In genomic region chr17:65442691-65443090, GRCh38 we compare ENCODE assay signal across 34 cellular contexts.
"Had no signal": no experiment of that assay in that cellular context is flagged by ENCODE, and none has a peak within 500 bp of the region (broad histone marks: within the 10 kb centered on the region; RNA-seq: fewer than 3 reads in every experiment).

No MANE protein-coding gene starts in this region.

- H3K4me1 Mint-ChIP-seq: activated B cell treated with CpG ODN at 0.5 μM for 24 hours; activated naive CD4-positive, alpha-beta T cell treated with anti-CD3 and anti-CD28 coated beads, Interleukin-2, amount 10 ng/mL, durations not matched to agents 7 days and 5 days; activated naive CD4-positive, alpha-beta T cell treated with anti-CD3 and anti-CD28 coated beads, Interleukin-2, amount 50 U/mL, for 24 hours; activated naive CD8-positive, alpha-beta T cell treated with anti-CD3 and anti-CD28 coated beads for 36 hours had no signal

- DNase-seq: activated B cell treated with CpG ODN at 0.5 μM for 24 hours; activated CD4-positive, alpha-beta T cell treated with anti-CD3 and anti-CD28 coated beads for 4 hours; activated CD4-positive, alpha-beta T cell treated with anti-CD3 and anti-CD28 coated beads, Interleukin-2, amount 10 ng/mL, durations not matched to agents 24 days and 14 days; activated CD4-positive, alpha-beta T cell treated with anti-CD3 and anti-CD28 coated beads, Interleukin-2, amount 50 U/mL, for 1 hour; activated CD4-positive, alpha-beta T cell treated with anti-CD3 and anti-CD28 coated beads, Interleukin-2, amount 50 U/mL, for 4 hours; activated CD4-positive, CD25-positive, alpha-beta regulatory T cell treated with anti-CD3 and anti-CD28 coated beads, Interleukin-2, amount 50 U/mL, for 72 hours; activated CD8-positive, alpha-beta memory T cell treated with anti-CD3 and anti-CD28 coated beads, Interleukin-2, amount 50 U/mL, for 4 hours; activated CD8-positive, alpha-beta T cell treated with anti-CD3 and anti-CD28 coated beads for 36 hours; activated effector memory CD4-positive, alpha-beta T cell treated with Interleukin-2 at 50 U/mL for 16 hours; activated gamma-delta T cell treated with Interleukin-2 at 50 U/mL for 16 hours; activated naive CD4-positive, alpha-beta T cell treated with anti-CD3 and anti-CD28 coated beads, Interleukin-2, amount 10 ng/mL, durations not matched to agents 7 days and 5 days; activated naive CD4-positive, alpha-beta T cell treated with Interleukin-2 at 50 U/mL for 16 hours; activated naive CD8-positive, alpha-beta T cell treated with anti-CD3 and anti-CD28 coated beads for 36 hours; activated T-cell treated with anti-CD3 and anti-CD28 coated beads for 4 hours; activated T-cell treated with anti-CD3 and anti-CD28 coated beads, Interleukin-2, amount 50 U/mL, for 1 hour; adrenal gland; amniotic stem cell; aorta; body of pancreas; brain microvascular endothelial cell; central memory CD4-positive, alpha-beta T cell; SW 1271; T-helper 1 cell; T-helper 2 cell; T-helper 9 cell had no signal

- FAIRE-seq: astrocyte, colon, TTC549 had no signal

- ATAC-seq: activated CD8-positive, alpha-beta T cell treated with anti-CD3 and anti-CD28 coated beads for 36 hours; body of pancreas had no signal

- H3K9me3 Mint-ChIP-seq: activated B cell treated with CpG ODN at 0.5 μM for 24 hours; activated CD4-positive, alpha-beta memory T cell treated with anti-CD3 and anti-CD28 coated beads for 36 hours; activated CD4-positive, alpha-beta T cell treated with anti-CD3 and anti-CD28 coated beads, Interleukin-2, amount 10 ng/mL, durations not matched to agents 24 days and 14 days; activated CD8-positive, alpha-beta T cell treated with anti-CD3 and anti-CD28 coated beads for 36 hours; activated naive CD4-positive, alpha-beta T cell treated with anti-CD3 and anti-CD28 coated beads, Interleukin-2, amount 10 ng/mL, durations not matched to agents 7 days and 5 days; activated naive CD4-positive, alpha-beta T cell treated with anti-CD3 and anti-CD28 coated beads, Interleukin-2, amount 50 U/mL, for 24 hours; activated naive CD8-positive, alpha-beta T cell treated with anti-CD3 and anti-CD28 coated beads for 36 hours; activated T-helper 1 cell treated with anti-CD3 and anti-CD28 coated beads, Interleukin-12 subunit alpha, Interleukin-12 subunit beta, Interleukin-2, Interleukin-4 antibody, amounts not matched to agents 30 ng/mL and 10 ng/mL and 1 ng/mL, durations not matched to agents 14 hours and 24 hours and 36 hours; activated T-helper 2 cell treated with anti-CD3 and anti-CD28 coated beads, Interferon-gamma antibody, Interleukin-2, Interleukin-4, amounts not matched to agents 10 μg/mL and 5 μg/mL and 100 μg/mL, durations not matched to agents 14 hours and 24 hours and 36 hours; T-helper 1 cell treated with Interleukin-12 subunit alpha and Interleukin-12 subunit beta and Interleukin-4 antibody, amounts not matched to agents 30 μg/mL and 1 μg/mL, for 36 hours; T-helper 2 cell treated with Interferon-gamma antibody and Interleukin-4, amounts not matched to agents 5 μg/mL and 100 μg/mL, for 36 hours had no signal

- H3K36me3 Mint-ChIP-seq: activated CD4-positive, alpha-beta memory T cell treated with anti-CD3 and anti-CD28 coated beads for 36 hours; activated naive CD4-positive, alpha-beta T cell treated with anti-CD3 and anti-CD28 coated beads, Interleukin-2, amount 10 ng/mL, durations not matched to agents 7 days and 5 days; activated naive CD4-positive, alpha-beta T cell treated with anti-CD3 and anti-CD28 coated beads, Interleukin-2, amount 50 U/mL, for 24 hours; activated naive CD8-positive, alpha-beta T cell treated with anti-CD3 and anti-CD28 coated beads for 36 hours had no signal

- H3K27ac Mint-ChIP-seq: activated B cell treated with CpG ODN at 0.5 μM for 24 hours; activated CD4-positive, alpha-beta memory T cell treated with anti-CD3 and anti-CD28 coated beads for 36 hours; activated CD4-positive, alpha-beta T cell treated with anti-CD3 and anti-CD28 coated beads, Interleukin-2, amount 10 ng/mL, durations not matched to agents 24 days and 14 days; activated CD8-positive, alpha-beta T cell treated with anti-CD3 and anti-CD28 coated beads for 36 hours; activated naive CD4-positive, alpha-beta T cell treated with anti-CD3 and anti-CD28 coated beads, Interleukin-2, amount 10 ng/mL, durations not matched to agents 7 days and 5 days; activated naive CD4-positive, alpha-beta T cell treated with anti-CD3 and anti-CD28 coated beads, Interleukin-2, amount 50 U/mL, for 24 hours; activated naive CD8-positive, alpha-beta T cell treated with anti-CD3 and anti-CD28 coated beads for 36 hours; activated T-helper 1 cell treated with anti-CD3 and anti-CD28 coated beads, Interleukin-12 subunit alpha, Interleukin-12 subunit beta, Interleukin-2, Interleukin-4 antibody, amounts not matched to agents 30 ng/mL and 10 ng/mL and 1 ng/mL, durations not matched to agents 14 hours and 24 hours and 36 hours; activated T-helper 2 cell treated with anti-CD3 and anti-CD28 coated beads, Interferon-gamma antibody, Interleukin-2, Interleukin-4, amounts not matched to agents 10 μg/mL and 5 μg/mL and 100 μg/mL, durations not matched to agents 14 hours and 24 hours and 36 hours; T-helper 1 cell treated with Interleukin-12 subunit alpha and Interleukin-12 subunit beta and Interleukin-4 antibody, amounts not matched to agents 30 μg/mL and 1 μg/mL, for 36 hours; T-helper 2 cell treated with Interferon-gamma antibody and Interleukin-4, amounts not matched to agents 5 μg/mL and 100 μg/mL, for 36 hours had no signal

- H3K4me3 Mint-ChIP-seq: activated B cell treated with CpG ODN at 0.5 μM for 24 hours; activated CD4-positive, alpha-beta memory T cell treated with anti-CD3 and anti-CD28 coated beads for 36 hours; activated CD4-positive, alpha-beta T cell treated with anti-CD3 and anti-CD28 coated beads, Interleukin-2, amount 10 ng/mL, durations not matched to agents 24 days and 14 days; activated CD8-positive, alpha-beta T cell treated with anti-CD3 and anti-CD28 coated beads for 36 hours; activated naive CD4-positive, alpha-beta T cell treated with anti-CD3 and anti-CD28 coated beads, Interleukin-2, amount 10 ng/mL, durations not matched to agents 7 days and 5 days; activated naive CD4-positive, alpha-beta T cell treated with anti-CD3 and anti-CD28 coated beads, Interleukin-2, amount 50 U/mL, for 24 hours; activated naive CD8-positive, alpha-beta T cell treated with anti-CD3 and anti-CD28 coated beads for 36 hours; activated T-helper 1 cell treated with anti-CD3 and anti-CD28 coated beads, Interleukin-12 subunit alpha, Interleukin-12 subunit beta, Interleukin-2, Interleukin-4 antibody, amounts not matched to agents 30 ng/mL and 10 ng/mL and 1 ng/mL, durations not matched to agents 14 hours and 24 hours and 36 hours; T-helper 1 cell treated with Interleukin-12 subunit alpha and Interleukin-12 subunit beta and Interleukin-4 antibody, amounts not matched to agents 30 μg/mL and 1 μg/mL, for 36 hours; T-helper 2 cell treated with Interferon-gamma antibody and Interleukin-4, amounts not matched to agents 5 μg/mL and 100 μg/mL, for 36 hours had no signal
